ENCODE assay signal across 1 cellular context in genomic region chr4:6939761-6940743, GRCh38.
TF ChIP-seq lines count a peak whose summit lies in the region.

No MANE protein-coding gene starts in this region.

TF ChIP-seq in SK-N-SH, 30 proteins besides CTCF, POLR2A, EP300 and RAD21 (continued from another document):
- no peak for TF ChIP-seq USF2 (IDR thresholded peaks at IDR 0.05; ENCODE audit: borderline replicate concordance, low read depth, low read length)
- no peak for TF ChIP-seq FOXJ3 (CRISPR knock-in tag; IDR thresholded peaks at IDR 0.05)
- TF ChIP-seq FOSL2 (IDR thresholded peaks at IDR 0.05; ENCODE audit: borderline replicate concordance, low read depth): no peak
- no peak for TF ChIP-seq POLR2AphosphoS5 (IDR thresholded peaks at IDR 0.05; ENCODE audit: low read depth, low read length)
- TF ChIP-seq TCF12 (IDR thresholded peaks at IDR 0.05): no peak
- no peak for TF ChIP-seq USF1 (IDR thresholded peaks at IDR 0.05; ENCODE audit: borderline replicate concordance, low read depth)
